In the genomic region with DNA sequence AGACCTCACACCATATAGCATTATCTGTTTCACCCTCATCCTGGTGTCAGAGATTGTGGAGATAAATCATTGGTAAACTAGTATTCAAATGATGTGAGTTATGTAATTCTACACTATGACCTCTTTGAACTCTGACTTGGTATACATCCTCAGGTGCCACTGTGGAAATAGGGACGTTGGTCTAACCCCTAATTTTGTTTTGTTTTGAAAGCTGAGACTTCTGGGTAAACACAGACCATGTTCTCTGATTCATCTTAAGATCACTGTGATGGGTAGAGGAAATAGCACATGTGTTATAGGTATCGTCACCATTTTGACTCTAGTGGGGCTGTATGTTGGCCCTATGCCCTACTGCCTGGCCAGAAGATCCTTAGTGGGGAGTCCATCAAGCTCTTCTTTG, we compare ENCODE assay signal across 23 cellular contexts.
A peak's percentile ranks its signal among the peaks of the same experiment; 100 is the strongest.
DNase-seq lines count a peak whose midpoint lies in the region; ATAC-seq and TF ChIP-seq lines count a peak whose summit lies in the region.
"Had no signal": no experiment of that assay in that cellular context is flagged by ENCODE, and none has a peak within 500 bp of the region (broad histone marks: within the 10 kb centered on the region; RNA-seq: fewer than 3 reads in every experiment).

No MANE protein-coding gene starts in this region.

- H3K27ac ChIP-seq in PC-3 (ENCODE audit: low read length) (no peak overlapping the region), osteoblast (ENCODE audit: low read depth, low read length) (no peak overlapping the region), ovary (no peak overlapping the region)
- H3K27ac ChIP-seq: BLaER1 had no signal

- H2AFZ ChIP-seq in PC-3 (ENCODE audit: low read length) (no peak overlapping the region), osteoblast (ENCODE audit: low read length) (no peak overlapping the region)

- no peaks in the 10 kb centered on the region for H3K9me2 ChIP-seq in PC-3 (replicated peaks; ENCODE audit: low read length)

- no peak for ATAC-seq in PC-3

- 73 to 88% (median 83%) methylated on average over 2 of the region's 2 CpGs for WGBS in ovary, 3 donors

- no peaks in the 10 kb centered on the region for H3K79me2 ChIP-seq in PC-3 (ENCODE audit: low read length)
- H3K79me2 ChIP-seq in osteoblast (ENCODE audit: insufficient read depth, low read length), result no peaks in the 10 kb centered on the region

- H3K4me1 ChIP-seq in PC-3 (ENCODE audit: insufficient read depth, low read length) (peaks cover 29% of the 10 kb centered on the region), osteoblast (ENCODE audit: insufficient read depth, low read length) (peaks cover 9% of the 10 kb centered on the region), ovary (ENCODE audit: insufficient read depth) (no peaks in the 10 kb centered on the region)
- H3K4me1 ChIP-seq: BE2C, BLaER1 had no signal

- POLR2A ChIA-PET in PC-3 (lab: Charles Lee; ENCODE audit: unreplicated experiment), result interaction anchor here (0.5 to 1.0 kb wide), 2 partner anchors 105 to 1683 kb away, joined by 9 to 28 read pairs; no protein-coding TSS in a partner anchor

- H3K9me3 ChIP-seq in PC-3 (ENCODE audit: low read length) (no peaks in the 10 kb centered on the region), osteoblast (ENCODE audit: low read depth, low read length) (no peaks in the 10 kb centered on the region), ovary (no peaks in the 10 kb centered on the region)
- H3K9me3 ChIP-seq: BE2C had no signal

- no peak overlapping the region for H3K4me3 ChIP-seq in PC-3 (ENCODE audit: low read length)
- H3K4me3 ChIP-seq in osteoblast (ENCODE audit: insufficient read depth, low read length), result no peak overlapping the region
- H3K4me3 ChIP-seq in ovary, result no peak overlapping the region
- H3K4me3 ChIP-seq: BLaER1 had no signal

- no peak for TF ChIP-seq CTCF in PC-3 (conservative IDR thresholded peaks at IDR 0.05; ENCODE audit: low read depth, low read length)
- TF ChIP-seq CTCF in osteoblast (IDR thresholded peaks at IDR 0.05; ENCODE audit: extremely low read depth, low read depth, low read length), result no peak
- TF ChIP-seq CTCF in ovary (IDR thresholded peaks at IDR 0.05), result no peak

- no peaks in the 10 kb centered on the region for H3K27me3 ChIP-seq in PC-3 (ENCODE audit: low read length)
- no peaks in the 10 kb centered on the region for H3K27me3 ChIP-seq in osteoblast (ENCODE audit: insufficient read depth, low read length)
- no peaks in the 10 kb centered on the region for H3K27me3 ChIP-seq in ovary
- H3K27me3 ChIP-seq: BE2C, BLaER1 had no signal

- intact Hi-C loops in PC-3 (cut with micrococcal nuclease), result no loop called here
- intact Hi-C loops in ovary (cut with DNase I), result no loop called here

- H3K36me3 ChIP-seq in PC-3 (ENCODE audit: low read depth, low read length) (no peaks in the 10 kb centered on the region), osteoblast (ENCODE audit: insufficient read depth, low read length) (no peaks in the 10 kb centered on the region), ovary (no peaks in the 10 kb centered on the region)
- H3K36me3 ChIP-seq: BE2C, BLaER1 had no signal

- H3F3A ChIP-seq in PC-3 (ENCODE audit: low read length, unreplicated experiment), result peaks cover 5% of the 10 kb centered on the region

- H3K4me2 ChIP-seq in PC-3 (ENCODE audit: low read length) (no peak overlapping the region), osteoblast (ENCODE audit: insufficient read depth, low read length) (no peak overlapping the region)
- H3K4me2 ChIP-seq: BLaER1 had no signal

- BruUV-seq in PC-3 (replicated peaks; lab: Mats Ljungman, UMichigan), result no TSS peak

- H3K9ac ChIP-seq in PC-3 (ENCODE audit: low read length), result no peak overlapping the region
- H3K9ac ChIP-seq: BLaER1 had no signal

- TF ChIP-seq EP300 in ovary (IDR thresholded peaks at IDR 0.05), result no peak

- H4K20me1 ChIP-seq in PC-3 (ENCODE audit: low read length), result no peaks in the 10 kb centered on the region
- H4K20me1 ChIP-seq in osteoblast (ENCODE audit: insufficient read depth, low read length), result peaks cover 3% of the 10 kb centered on the region
- H4K20me1 ChIP-seq: BLaER1 had no signal

- CTCF ChIA-PET in PC-3 (lab: Charles Lee), result no interaction called here

- TF ChIP-seq POLR2A in ovary (IDR thresholded peaks at IDR 0.05), result no peak

- DNase-seq in LHCN-M2 (ENCODE audit: low read depth), result peak; percentile 6
- DNase-seq in PC-3, result peak; percentile 58
- peak; percentile 21 for DNase-seq in RPMI7951 (ENCODE audit: low read depth)
- peak; percentile 35 for DNase-seq in osteoblast (ENCODE audit: insufficient read length, low spot score, missing footprints)
- DNase-seq in ovary, result no peak
- DNase-seq in HT-29 (ENCODE audit: low spot score), result no peak
- no peak for DNase-seq in stimulated activated CD4-positive, alpha-beta T cell treated with anti-CD3 and anti-CD28 coated beads, Interleukin-1b, Interleukin-23, amount 100 ng/mL, for 48 hours
- no peak for DNase-seq in islet precursor cell
- DNase-seq: 8988T; ACHN; BE2C; C1 segment of cervical spinal cord; CD4-positive, alpha-beta memory T cell; CD4-positive, CD25-positive, alpha-beta regulatory T cell; CD8-positive, alpha-beta memory T cell; COR-L47; DMS 273 treated with DMSO at 0.1 percent for 48 hours; DMS153; DMS53; DMS79; DND-41; GF-D8 had no signal

Comparison
In these comparisons a context has a peak if more than half of its experiments do, and no peak if none do; other contexts are left out.
1. DNase-seq: peak in LHCN-M2 (single experiment), PC-3 (single experiment), RPMI7951 (single experiment) and osteoblast (single experiment); none in ovary (0 of 5), HT-29 (single experiment), stimulated activated CD4-positive, alpha-beta T cell treated with anti-CD3 and anti-CD28 coated beads, Interleukin-1b, Interleukin-23, amount 100 ng/mL, for 48 hours (single experiment) and islet precursor cell (single experiment).